1 cellular context compared by ENCODE assay signal in the genomic region with DNA sequence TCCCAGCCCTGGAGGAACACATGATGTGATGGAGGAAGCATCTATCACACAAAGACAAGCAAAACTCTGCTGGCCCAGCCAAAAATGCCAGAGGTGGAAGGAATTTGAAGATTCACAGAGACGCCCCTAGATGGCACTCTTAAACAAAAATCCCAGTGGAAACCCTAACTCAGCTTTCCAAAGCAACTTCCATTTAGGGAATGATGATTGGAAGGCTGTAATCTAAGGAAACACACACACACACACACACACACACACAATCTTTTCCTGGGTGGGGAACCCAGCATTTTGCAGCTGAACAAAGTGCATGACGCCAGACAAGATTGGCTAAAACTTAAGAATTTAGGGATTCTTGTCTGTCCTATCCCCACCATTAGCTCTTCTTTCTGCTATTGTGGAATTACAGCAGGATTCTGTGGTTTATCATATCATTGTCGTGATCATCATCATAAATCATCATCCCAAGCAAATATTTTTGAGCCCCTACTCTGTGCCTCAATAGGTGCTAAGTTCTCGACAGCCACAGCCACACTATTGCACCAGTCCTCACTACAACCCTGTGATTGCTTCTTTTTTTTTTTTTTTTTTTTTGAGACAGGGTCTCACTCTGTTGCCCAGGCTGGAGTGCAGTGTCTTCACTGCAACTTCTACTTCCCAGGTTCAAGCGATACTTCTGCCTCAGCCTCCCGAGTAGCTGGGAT.
TF ChIP-seq lines count a peak whose summit lies in the region.

No MANE protein-coding gene starts in this region.

TF ChIP-seq in HEK293, 187 proteins besides CTCF, POLR2A, EP300 and RAD21 (continued from another document):
- TF ChIP-seq ZNF558 (tag by site-specific recombination; IDR thresholded peaks at IDR 0.05) (0 out of 2 replicates have a peak, but pooled peaks have one; percentile 30), ZBTB20 (tag by site-specific recombination; IDR thresholded peaks at IDR 0.05) (peak; percentile 71; the same call in 1 of the 2 replicates), ZBTB1 (tag by site-specific recombination; IDR thresholded peaks at IDR 0.05) (no peak), EGR2 (tag by site-specific recombination; IDR thresholded peaks at IDR 0.05; ENCODE audit: low read depth) (no peak), BCL11B (tag by site-specific recombination; IDR thresholded peaks at IDR 0.05; ENCODE audit: low read depth) (no peak), ZIC2 (tag by site-specific recombination; IDR thresholded peaks at IDR 0.05) (no peak), WT1 (tag by site-specific recombination; IDR thresholded peaks at IDR 0.05) (no peak), IKZF3 (tag by site-specific recombination; IDR thresholded peaks at IDR 0.05) (peak; percentile 95), GFI1B (tag by site-specific recombination; IDR thresholded peaks at IDR 0.05) (0 out of 2 replicates have a peak, but pooled peaks have one; percentile 23), ZNF600 (tag by site-specific recombination; IDR thresholded peaks at IDR 0.05) (no peak), ZNF596 (tag by site-specific recombination; IDR thresholded peaks at IDR 0.05) (no peak), ZNF214 (tag by site-specific recombination; IDR thresholded peaks at IDR 0.05; ENCODE audit: borderline replicate concordance) (no peak), ZSCAN16 (tag by site-specific recombination; IDR thresholded peaks at IDR 0.05) (no peak), ZNF514 (tag by site-specific recombination; IDR thresholded peaks at IDR 0.05) (no peak), KLF1 (tag by site-specific recombination; IDR thresholded peaks at IDR 0.05) (0 out of 2 replicates have a peak, but pooled peaks have one; percentile 46), KLF8 (tag by site-specific recombination; IDR thresholded peaks at IDR 0.05) (peak; percentile 37; the same call in 1 of the 2 replicates), ZNF585B (tag by site-specific recombination; IDR thresholded peaks at IDR 0.05) (no peak), ZNF184 (tag by site-specific recombination; IDR thresholded peaks at IDR 0.05) (no peak), ZNF561 (tag by site-specific recombination; IDR thresholded peaks at IDR 0.05; ENCODE audit: borderline replicate concordance) (no peak), ZNF2 (tag by site-specific recombination; IDR thresholded peaks at IDR 0.05) (0 out of 2 replicates have a peak, but pooled peaks have one; percentile 46), ZNF174 (tag by site-specific recombination; IDR thresholded peaks at IDR 0.05) (no peak), ZXDB (tag by site-specific recombination; IDR thresholded peaks at IDR 0.05) (peak; percentile 47), ZNF239 (tag by site-specific recombination; IDR thresholded peaks at IDR 0.05) (no peak)
- TF ChIP-seq, protein P1, sequence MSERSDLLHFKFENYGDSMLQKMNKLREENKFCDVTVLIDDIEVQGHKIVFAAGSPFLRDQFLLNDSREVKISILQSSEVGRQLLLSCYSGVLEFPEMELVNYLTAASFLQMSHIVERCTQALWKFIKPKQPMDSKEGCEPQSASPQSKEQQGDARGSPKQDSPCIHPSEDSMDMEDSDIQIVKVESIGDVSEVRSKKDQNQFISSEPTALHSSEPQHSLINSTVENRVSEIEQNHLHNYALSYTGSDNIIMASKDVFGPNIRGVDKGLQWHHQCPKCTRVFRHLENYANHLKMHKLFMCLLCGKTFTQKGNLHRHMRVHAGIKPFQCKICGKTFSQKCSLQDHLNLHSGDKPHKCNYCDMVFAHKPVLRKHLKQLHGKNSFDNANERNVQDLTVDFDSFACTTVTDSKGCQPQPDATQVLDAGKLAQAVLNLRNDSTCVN (tag by site-specific recombination; optimal IDR thresholded peaks at IDR 0.05): peak; percentile 13
- TF ChIP-seq, protein P2, sequence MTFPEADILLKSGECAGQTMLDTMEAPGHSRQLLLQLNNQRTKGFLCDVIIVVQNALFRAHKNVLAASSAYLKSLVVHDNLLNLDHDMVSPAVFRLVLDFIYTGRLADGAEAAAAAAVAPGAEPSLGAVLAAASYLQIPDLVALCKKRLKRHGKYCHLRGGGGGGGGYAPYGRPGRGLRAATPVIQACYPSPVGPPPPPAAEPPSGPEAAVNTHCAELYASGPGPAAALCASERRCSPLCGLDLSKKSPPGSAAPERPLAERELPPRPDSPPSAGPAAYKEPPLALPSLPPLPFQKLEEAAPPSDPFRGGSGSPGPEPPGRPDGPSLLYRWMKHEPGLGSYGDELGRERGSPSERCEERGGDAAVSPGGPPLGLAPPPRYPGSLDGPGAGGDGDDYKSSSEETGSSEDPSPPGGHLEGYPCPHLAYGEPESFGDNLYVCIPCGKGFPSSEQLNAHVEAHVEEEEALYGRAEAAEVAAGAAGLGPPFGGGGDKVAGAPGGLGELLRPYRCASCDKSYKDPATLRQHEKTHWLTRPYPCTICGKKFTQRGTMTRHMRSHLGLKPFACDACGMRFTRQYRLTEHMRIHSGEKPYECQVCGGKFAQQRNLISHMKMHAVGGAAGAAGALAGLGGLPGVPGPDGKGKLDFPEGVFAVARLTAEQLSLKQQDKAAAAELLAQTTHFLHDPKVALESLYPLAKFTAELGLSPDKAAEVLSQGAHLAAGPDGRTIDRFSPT (tag by site-specific recombination; IDR thresholded peaks at IDR 0.05): no peak
- TF ChIP-seq, protein P3, sequence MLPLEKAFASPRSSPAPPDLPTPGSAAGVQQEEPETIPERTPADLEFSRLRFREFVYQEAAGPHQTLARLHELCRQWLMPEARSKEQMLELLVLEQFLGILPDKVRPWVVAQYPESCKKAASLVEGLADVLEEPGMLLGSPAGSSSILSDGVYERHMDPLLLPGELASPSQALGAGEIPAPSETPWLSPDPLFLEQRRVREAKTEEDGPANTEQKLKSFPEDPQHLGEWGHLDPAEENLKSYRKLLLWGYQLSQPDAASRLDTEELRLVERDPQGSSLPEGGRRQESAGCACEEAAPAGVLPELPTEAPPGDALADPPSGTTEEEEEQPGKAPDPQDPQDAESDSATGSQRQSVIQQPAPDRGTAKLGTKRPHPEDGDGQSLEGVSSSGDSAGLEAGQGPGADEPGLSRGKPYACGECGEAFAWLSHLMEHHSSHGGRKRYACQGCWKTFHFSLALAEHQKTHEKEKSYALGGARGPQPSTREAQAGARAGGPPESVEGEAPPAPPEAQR (tag by site-specific recombination; IDR thresholded peaks at IDR 0.05): no peak
- TF ChIP-seq, protein P4, sequence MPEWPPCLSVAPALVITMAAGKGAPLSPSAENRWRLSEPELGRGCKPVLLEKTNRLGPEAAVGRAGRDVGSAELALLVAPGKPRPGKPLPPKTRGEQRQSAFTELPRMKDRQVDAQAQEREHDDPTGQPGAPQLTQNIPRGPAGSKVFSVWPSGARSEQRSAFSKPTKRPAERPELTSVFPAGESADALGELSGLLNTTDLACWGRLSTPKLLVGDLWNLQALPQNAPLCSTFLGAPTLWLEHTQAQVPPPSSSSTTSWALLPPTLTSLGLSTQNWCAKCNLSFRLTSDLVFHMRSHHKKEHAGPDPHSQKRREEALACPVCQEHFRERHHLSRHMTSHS (tag by site-specific recombination; IDR thresholded peaks at IDR 0.05): no peak
- TF ChIP-seq, protein P5, sequence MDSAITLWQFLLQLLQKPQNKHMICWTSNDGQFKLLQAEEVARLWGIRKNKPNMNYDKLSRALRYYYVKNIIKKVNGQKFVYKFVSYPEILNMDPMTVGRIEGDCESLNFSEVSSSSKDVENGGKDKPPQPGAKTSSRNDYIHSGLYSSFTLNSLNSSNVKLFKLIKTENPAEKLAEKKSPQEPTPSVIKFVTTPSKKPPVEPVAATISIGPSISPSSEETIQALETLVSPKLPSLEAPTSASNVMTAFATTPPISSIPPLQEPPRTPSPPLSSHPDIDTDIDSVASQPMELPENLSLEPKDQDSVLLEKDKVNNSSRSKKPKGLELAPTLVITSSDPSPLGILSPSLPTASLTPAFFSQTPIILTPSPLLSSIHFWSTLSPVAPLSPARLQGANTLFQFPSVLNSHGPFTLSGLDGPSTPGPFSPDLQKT (IDR thresholded peaks at IDR 0.05; ENCODE audit: borderline replicate concordance, low read depth, low read length): no peak
- TF ChIP-seq, protein P6, sequence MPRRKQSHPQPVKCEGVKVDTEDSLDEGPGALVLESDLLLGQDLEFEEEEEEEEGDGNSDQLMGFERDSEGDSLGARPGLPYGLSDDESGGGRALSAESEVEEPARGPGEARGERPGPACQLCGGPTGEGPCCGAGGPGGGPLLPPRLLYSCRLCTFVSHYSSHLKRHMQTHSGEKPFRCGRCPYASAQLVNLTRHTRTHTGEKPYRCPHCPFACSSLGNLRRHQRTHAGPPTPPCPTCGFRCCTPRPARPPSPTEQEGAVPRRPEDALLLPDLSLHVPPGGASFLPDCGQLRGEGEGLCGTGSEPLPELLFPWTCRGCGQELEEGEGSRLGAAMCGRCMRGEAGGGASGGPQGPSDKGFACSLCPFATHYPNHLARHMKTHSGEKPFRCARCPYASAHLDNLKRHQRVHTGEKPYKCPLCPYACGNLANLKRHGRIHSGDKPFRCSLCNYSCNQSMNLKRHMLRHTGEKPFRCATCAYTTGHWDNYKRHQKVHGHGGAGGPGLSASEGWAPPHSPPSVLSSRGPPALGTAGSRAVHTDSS (tag by site-specific recombination; IDR thresholded peaks at IDR 0.05): no peak
